In the genomic region with DNA sequence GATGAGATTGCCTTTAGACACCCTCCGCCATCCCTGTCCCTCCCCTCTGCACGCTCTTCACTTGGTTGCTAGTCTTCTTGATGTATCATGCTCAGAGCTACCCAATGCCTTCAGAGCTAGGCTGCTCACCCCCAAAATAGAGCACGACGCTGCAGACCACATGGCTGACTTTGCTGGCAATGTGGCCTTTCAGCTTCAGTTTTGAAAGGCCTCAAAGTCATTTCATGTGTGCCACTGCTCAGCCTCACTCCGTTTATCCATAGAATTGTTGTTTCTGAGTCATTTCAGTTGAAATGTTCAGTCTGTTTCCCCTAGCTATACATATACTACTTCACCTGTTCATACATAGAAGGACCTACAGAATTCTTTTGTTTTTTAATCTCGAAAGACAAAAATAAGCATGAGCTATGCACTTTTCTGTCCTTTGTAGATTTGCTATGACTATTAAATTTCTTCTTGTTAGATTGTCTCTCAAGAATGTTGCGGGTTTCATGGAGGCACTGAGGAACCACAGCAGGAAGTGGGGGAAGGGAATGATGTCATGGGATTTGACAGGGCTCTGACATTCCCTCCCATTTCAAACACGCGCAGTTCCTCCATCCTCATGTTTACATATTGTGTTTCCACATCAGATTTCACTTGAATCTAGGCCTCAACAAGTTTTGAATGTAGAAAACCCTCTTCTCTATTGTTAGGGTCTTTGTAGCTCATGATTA, we compare ENCODE assay signal across 14 cellular contexts.
A peak's percentile ranks its signal among the peaks of the same experiment; 100 is the strongest.
DNase-seq lines count a peak whose midpoint lies in the region; ATAC-seq, FAIRE-seq and TF ChIP-seq lines count a peak whose summit lies in the region.
"Had no signal": no experiment of that assay in that cellular context is flagged by ENCODE, and none has a peak within 500 bp of the region (broad histone marks: within the 10 kb centered on the region; RNA-seq: fewer than 3 reads in every experiment).

No MANE protein-coding gene starts in this region.

- peak; percentile 52 for ATAC-seq in HG02938 (IDR thresholded peaks at IDR 0.05; ENCODE audit: unreplicated experiment)
- ATAC-seq in naive thymus-derived CD4-positive, alpha-beta T cell: no peak
- ATAC-seq in GM18858 (IDR thresholded peaks at IDR 0.05; ENCODE audit: unreplicated experiment): no peak
- ATAC-seq: HCT116 had no signal

- H3K9me3 ChIP-seq in naive thymus-derived CD4-positive, alpha-beta T cell (ENCODE audit: control insufficient read depth in 2 of 3, low read length in 3 of 3): no peaks in the 10 kb centered on the region
- H3K9me3 ChIP-seq in suprapubic skin: no peaks in the 10 kb centered on the region

- H3K27me3 Mint-ChIP-seq in activated naive CD8-positive, alpha-beta T cell: no peaks in the 10 kb centered on the region
- peaks cover 0 to 8% (median 0%) of the 10 kb centered on the region in 5 donors for H3K27me3 Mint-ChIP-seq in naive thymus-derived CD4-positive, alpha-beta T cell

- peaks cover 0 to 16% of the 10 kb centered on the region in 2 donors for H3K4me1 ChIP-seq in naive thymus-derived CD4-positive, alpha-beta T cell (ENCODE audit: control insufficient read depth in 2 of 2, insufficient read depth in 2 of 2, low read length in 2 of 2)
- H3K4me1 ChIP-seq in suprapubic skin: no peaks in the 10 kb centered on the region

- peak overlapping the region; percentile 46 for H3K27ac Mint-ChIP-seq in activated naive CD8-positive, alpha-beta T cell
- peak overlapping the region in 5 of 9 donors; percentile 1 to 67 (median 46) for H3K27ac Mint-ChIP-seq in naive thymus-derived CD4-positive, alpha-beta T cell
- H3K27ac Mint-ChIP-seq: nephron had no signal

- no peak overlapping the region for H3K27ac ChIP-seq in naive thymus-derived CD4-positive, alpha-beta T cell (ENCODE audit: low read depth, low read length)
- no peak overlapping the region for H3K27ac ChIP-seq in suprapubic skin
- H3K27ac ChIP-seq: 22Rv1 had no signal

- no peaks in the 10 kb centered on the region for H3K9me3 Mint-ChIP-seq in activated naive CD8-positive, alpha-beta T cell (ENCODE audit: low read depth)
- peaks cover 0 to 3% (median 0%) of the 10 kb centered on the region in 11 donors for H3K9me3 Mint-ChIP-seq in naive thymus-derived CD4-positive, alpha-beta T cell
- H3K9me3 Mint-ChIP-seq: nephron had no signal

- H3K36me3 ChIP-seq in naive thymus-derived CD4-positive, alpha-beta T cell (ENCODE audit: control insufficient read depth in 2 of 3, insufficient read depth in 3 of 3, low read length in 3 of 3): no peaks in the 10 kb centered on the region
- no peaks in the 10 kb centered on the region for H3K36me3 ChIP-seq in suprapubic skin

- POLR2A ChIA-PET in naive thymus-derived CD4-positive, alpha-beta T cell (lab: Charles Lee): interaction anchor here (0.7 to 1.0 kb wide), 3 partner anchors 17 to 31 kb away, joined by 3 read pairs; no protein-coding TSS in a partner anchor

- H3K4me3 Mint-ChIP-seq in activated naive CD8-positive, alpha-beta T cell: no peak overlapping the region
- peak overlapping the region in 1 of 10 donors; percentile 11 for H3K4me3 Mint-ChIP-seq in naive thymus-derived CD4-positive, alpha-beta T cell
- H3K4me3 Mint-ChIP-seq: nephron had no signal

- H3K27me3 ChIP-seq in naive thymus-derived CD4-positive, alpha-beta T cell (ENCODE audit: control insufficient read depth in 2 of 2, insufficient read depth in 2 of 2, low read length in 2 of 2): no peaks in the 10 kb centered on the region
- no peaks in the 10 kb centered on the region for H3K27me3 ChIP-seq in suprapubic skin

- CTCF ChIA-PET in naive thymus-derived CD4-positive, alpha-beta T cell (lab: Charles Lee): no interaction called here

- no peak for TF ChIP-seq POLR2A in suprapubic skin (IDR thresholded peaks at IDR 0.05)

- DNase-seq in DMS153 (lab: John Stamatoyannopoulos, UW) (peak; percentile 15), DMS153 treated with DMSO at 0.1 percent for 48 hours (lab: John Stamatoyannopoulos, UW; ENCODE audit: unreplicated experiment) (no peak), suprapubic skin (ENCODE audit: low spot score in 2 of 2) (no peak), GM19239 (ENCODE audit: insufficient read length, low spot score) (no peak)
- peak in 1 of 9 donors; percentile 29 for DNase-seq in naive thymus-derived CD4-positive, alpha-beta T cell
- DNase-seq: NCI-H1105; small intestine; stimulated activated naive CD4-positive, alpha-beta T cell treated with Interleukin-2 at 50 U/mL for 16 hours had no signal

- peaks cover 15% of the 10 kb centered on the region for H3K4me1 Mint-ChIP-seq in activated naive CD8-positive, alpha-beta T cell (ENCODE audit: low read depth)
- peaks cover 14 to 48% (median 34%) of the 10 kb centered on the region in 7 donors for H3K4me1 Mint-ChIP-seq in naive thymus-derived CD4-positive, alpha-beta T cell
- H3K4me1 Mint-ChIP-seq: nephron had no signal

- no peak for FAIRE-seq in GM19239 (lab: Jason Lieb, UNC)
- FAIRE-seq: small intestine had no signal

- intact Hi-C loops in naive thymus-derived CD4-positive, alpha-beta T cell (cut with micrococcal nuclease): loop anchor here in 1 of 2 donors (2.0 to 5.0 kb wide), 2 partner anchors 16 to 38 kb away; no protein-coding TSS in a partner anchor

- TF ChIP-seq CTCF in suprapubic skin (IDR thresholded peaks at IDR 0.05): no peak

- 89% methylated on average over 9 of the region's 9 CpGs for WGBS in suprapubic skin

- no peak overlapping the region for H3K4me3 ChIP-seq in naive thymus-derived CD4-positive, alpha-beta T cell (ENCODE audit: low read length)
- H3K4me3 ChIP-seq in suprapubic skin: no peak overlapping the region

- TF ChIP-seq EP300 in suprapubic skin (IDR thresholded peaks at IDR 0.05): no peak

- H3K36me3 Mint-ChIP-seq in activated naive CD8-positive, alpha-beta T cell: no peaks in the 10 kb centered on the region
- H3K36me3 Mint-ChIP-seq in naive thymus-derived CD4-positive, alpha-beta T cell: peaks cover 0 to 10% (median 0%) of the 10 kb centered on the region in 5 donors
